In the genomic region with DNA sequence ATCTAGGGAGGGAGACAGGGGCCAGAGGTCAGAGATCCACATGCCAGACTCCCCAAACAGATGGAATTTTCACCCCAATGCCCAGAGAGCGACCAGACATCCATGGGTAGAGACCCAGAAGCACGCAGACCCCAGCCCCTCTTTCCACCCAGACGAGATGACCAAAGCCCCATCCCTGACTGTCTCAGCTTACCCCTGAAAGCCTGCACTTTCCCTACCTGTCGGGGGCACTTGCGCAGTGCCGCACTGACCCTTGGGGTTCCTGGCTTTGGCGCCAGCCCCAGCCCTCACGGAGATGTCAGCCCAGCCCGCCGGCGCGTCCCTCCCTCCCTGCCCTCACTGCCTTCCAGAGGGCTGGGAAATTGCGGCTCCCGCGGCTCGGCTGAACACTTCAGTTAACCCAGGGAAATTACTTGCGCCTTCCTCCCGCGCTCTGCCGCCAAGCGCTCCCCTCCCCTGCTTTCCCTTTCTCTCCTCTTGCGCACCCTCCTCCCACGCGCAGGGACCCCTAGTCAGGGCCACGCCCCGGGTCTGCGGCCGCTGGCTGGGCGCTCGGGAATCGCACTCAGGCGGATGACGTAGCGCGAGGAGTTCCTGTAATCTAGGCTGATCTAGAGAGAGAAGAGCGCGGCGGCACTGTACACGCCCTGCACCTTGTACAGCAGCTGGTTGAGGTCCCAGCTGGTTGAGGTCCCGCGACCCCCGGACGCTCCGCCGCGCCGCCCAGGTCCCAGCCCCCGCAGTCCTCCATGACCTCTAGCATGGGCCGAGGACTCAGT, we compare ENCODE assay signal across 8 cellular contexts. TPM values are rescaled to one million over a fixed set of nuclear protein-coding genes. Genes with fewer than 3 reads are reported as not detected.
DNase-seq lines count a peak whose midpoint lies in the region; ATAC-seq and TF ChIP-seq lines count a peak whose summit lies in the region.

No MANE protein-coding gene starts in this region.

- CTCF ChIA-PET in activated CD4-positive, alpha-beta memory T cell treated with anti-CD3 and anti-CD28 coated beads for 36 hours (lab: Charles Lee) = interaction anchor here (0.7 kb wide), 2 partner anchors 21 to 83 kb away, joined by 3 to 4 read pairs; no protein-coding TSS in a partner anchor
- CTCF ChIA-PET in activated CD4-positive, alpha-beta memory T cell treated with anti-CD3 and anti-CD28 coated beads, Interleukin-2, amount 10 ng/mL, durations not matched to agents 7 days and 5 days (lab: Charles Lee) = no interaction called here

- no peak overlapping the region for H3K27ac Mint-ChIP-seq in activated CD4-positive, alpha-beta memory T cell treated with anti-CD3 and anti-CD28 coated beads for 36 hours
- no peak overlapping the region for H3K27ac Mint-ChIP-seq in activated CD4-positive, alpha-beta memory T cell treated with anti-CD3 and anti-CD28 coated beads, Interleukin-2, amount 10 ng/mL, durations not matched to agents 7 days and 5 days

- peaks cover 8% of the 10 kb centered on the region for H3K9me3 Mint-ChIP-seq in activated CD4-positive, alpha-beta memory T cell treated with anti-CD3 and anti-CD28 coated beads for 36 hours
- peaks cover 5% of the 10 kb centered on the region for H3K9me3 Mint-ChIP-seq in activated CD4-positive, alpha-beta memory T cell treated with anti-CD3 and anti-CD28 coated beads, Interleukin-2, amount 10 ng/mL, durations not matched to agents 7 days and 5 days
- H3K9me3 Mint-ChIP-seq in activated T-cell treated with anti-CD3 and anti-CD28 coated beads, Interleukin-2, amount 50 U/mL, for 4 hours = peaks cover 6% of the 10 kb centered on the region

- H3K36me3 Mint-ChIP-seq in activated CD4-positive, alpha-beta memory T cell treated with anti-CD3 and anti-CD28 coated beads for 36 hours = no peaks in the 10 kb centered on the region
- H3K36me3 Mint-ChIP-seq in activated CD4-positive, alpha-beta memory T cell treated with anti-CD3 and anti-CD28 coated beads, Interleukin-2, amount 10 ng/mL, durations not matched to agents 7 days and 5 days (ENCODE audit: low read depth) = peaks cover 7% of the 10 kb centered on the region
- H3K36me3 Mint-ChIP-seq in activated T-cell treated with anti-CD3 and anti-CD28 coated beads, Interleukin-2, amount 50 U/mL, for 4 hours (ENCODE audit: insufficient read depth) = no peaks in the 10 kb centered on the region

- POLR2A ChIA-PET in activated CD4-positive, alpha-beta memory T cell treated with anti-CD3 and anti-CD28 coated beads for 36 hours (lab: Charles Lee) = no interaction called here
- POLR2A ChIA-PET in activated CD4-positive, alpha-beta memory T cell treated with anti-CD3 and anti-CD28 coated beads, Interleukin-2, amount 10 ng/mL, durations not matched to agents 7 days and 5 days (lab: Charles Lee) = no interaction called here

- peak; percentile 28 for ATAC-seq in activated T-cell treated with anti-CD3 and anti-CD28 coated beads, Interleukin-2, amount 50 U/mL, for 4 hours
- ATAC-seq in GM21367 (IDR thresholded peaks at IDR 0.05; ENCODE audit: unreplicated experiment) (no peak), HG02623 (IDR thresholded peaks at IDR 0.05; ENCODE audit: unreplicated experiment) (no peak)

- TF ChIP-seq EP300 in suprapubic skin (IDR thresholded peaks at IDR 0.05) = no peak

- H3K27me3 ChIP-seq in iPS-15b (ENCODE audit: control insufficient read depth, insufficient read depth, low read length) = peaks cover 11% of the 10 kb centered on the region
- H3K27me3 ChIP-seq in suprapubic skin = peaks cover 97% of the 10 kb centered on the region

- no peak overlapping the region for H3K27ac ChIP-seq in suprapubic skin

- intact Hi-C loops in activated CD4-positive, alpha-beta memory T cell treated with anti-CD3 and anti-CD28 coated beads for 36 hours (cut with micrococcal nuclease) = no loop called here

- TF ChIP-seq CTCF in suprapubic skin (IDR thresholded peaks at IDR 0.05) = no peak

- peaks cover 37% of the 10 kb centered on the region for H3K27me3 Mint-ChIP-seq in activated CD4-positive, alpha-beta memory T cell treated with anti-CD3 and anti-CD28 coated beads for 36 hours
- H3K27me3 Mint-ChIP-seq in activated CD4-positive, alpha-beta memory T cell treated with anti-CD3 and anti-CD28 coated beads, Interleukin-2, amount 10 ng/mL, durations not matched to agents 7 days and 5 days = peaks cover 55% of the 10 kb centered on the region
- H3K27me3 Mint-ChIP-seq in activated T-cell treated with anti-CD3 and anti-CD28 coated beads, Interleukin-2, amount 50 U/mL, for 4 hours (ENCODE audit: low read depth) = peaks cover 57% of the 10 kb centered on the region

- 1% methylated on average over 24 of the region's 49 CpGs for WGBS in suprapubic skin

- peaks cover 51% of the 10 kb centered on the region for H3K36me3 ChIP-seq in iPS-15b (ENCODE audit: control insufficient read depth, insufficient read depth, low read length)
- H3K36me3 ChIP-seq in suprapubic skin = no peaks in the 10 kb centered on the region

- H3K4me1 ChIP-seq in iPS-15b (ENCODE audit: control insufficient read depth, insufficient read depth, low read length) = peaks cover 13% of the 10 kb centered on the region
- H3K4me1 ChIP-seq in suprapubic skin = peaks cover 30% of the 10 kb centered on the region

- DNase-seq in activated CD4-positive, alpha-beta memory T cell treated with anti-CD3 and anti-CD28 coated beads for 36 hours = peak; percentile 38
- no peak for DNase-seq in activated CD4-positive, alpha-beta memory T cell treated with anti-CD3 and anti-CD28 coated beads, Interleukin-2, amount 10 ng/mL, durations not matched to agents 7 days and 5 days
- DNase-seq in activated T-cell treated with anti-CD3 and anti-CD28 coated beads, Interleukin-2, amount 50 U/mL, for 4 hours = no peak
- DNase-seq in suprapubic skin (ENCODE audit: low spot score in 2 of 2) (peak in 1 of 2 donors; percentile 74), erythroblast (lab: John Stamatoyannopoulos, UW) (no peak)

- peak overlapping the region; percentile 35 for H3K4me3 Mint-ChIP-seq in activated CD4-positive, alpha-beta memory T cell treated with anti-CD3 and anti-CD28 coated beads for 36 hours
- H3K4me3 Mint-ChIP-seq in activated CD4-positive, alpha-beta memory T cell treated with anti-CD3 and anti-CD28 coated beads, Interleukin-2, amount 10 ng/mL, durations not matched to agents 7 days and 5 days = no peak overlapping the region
- peak overlapping the region; percentile 38 for H3K4me3 Mint-ChIP-seq in activated T-cell treated with anti-CD3 and anti-CD28 coated beads, Interleukin-2, amount 50 U/mL, for 4 hours

- peak overlapping the region; percentile 97 for H3K9ac ChIP-seq in iPS-15b (ENCODE audit: low read depth, low read length)

- H3K4me1 Mint-ChIP-seq in activated CD4-positive, alpha-beta memory T cell treated with anti-CD3 and anti-CD28 coated beads for 36 hours (ENCODE audit: low read depth) = peaks cover 12% of the 10 kb centered on the region
- peaks cover 10% of the 10 kb centered on the region for H3K4me1 Mint-ChIP-seq in activated CD4-positive, alpha-beta memory T cell treated with anti-CD3 and anti-CD28 coated beads, Interleukin-2, amount 10 ng/mL, durations not matched to agents 7 days and 5 days
- peaks cover 7% of the 10 kb centered on the region for H3K4me1 Mint-ChIP-seq in activated T-cell treated with anti-CD3 and anti-CD28 coated beads, Interleukin-2, amount 50 U/mL, for 4 hours (ENCODE audit: low read depth)

- no peaks in the 10 kb centered on the region for H3K9me3 ChIP-seq in iPS-15b (ENCODE audit: control insufficient read depth, insufficient read depth, low read length)
- H3K9me3 ChIP-seq in suprapubic skin = no peaks in the 10 kb centered on the region

- H3K4me3 ChIP-seq in iPS-15b (ENCODE audit: low read depth, low read length) (peak overlapping the region; percentile 72), suprapubic skin (peak overlapping the region; percentile 33)

- no peak for TF ChIP-seq POLR2A in suprapubic skin (IDR thresholded peaks at IDR 0.05)
- no peak for TF ChIP-seq POLR2A in erythroblast (IDR thresholded peaks at IDR 0.05; ENCODE audit: low read length)

RNA-seq across cellular contexts. Expression of gene ALPG, which starts 12.0 kb away (rescaled TPM):
- not detected for total RNA-seq in activated CD4-positive, alpha-beta memory T cell treated with anti-CD3 and anti-CD28 coated beads for 36 hours
- total RNA-seq in activated CD4-positive, alpha-beta memory T cell treated with anti-CD3 and anti-CD28 coated beads, Interleukin-2, amount 10 ng/mL, durations not matched to agents 7 days and 5 days = not detected
- total RNA-seq in activated T-cell treated with anti-CD3 and anti-CD28 coated beads, Interleukin-2, amount 50 U/mL, for 4 hours = not detected
- total RNA-seq in suprapubic skin = not detected

RNA-seq across cellular contexts. Expression of gene ALPI, which starts 37.3 kb away (rescaled TPM):
- not detected for total RNA-seq in activated CD4-positive, alpha-beta memory T cell treated with anti-CD3 and anti-CD28 coated beads for 36 hours
- total RNA-seq in activated CD4-positive, alpha-beta memory T cell treated with anti-CD3 and anti-CD28 coated beads, Interleukin-2, amount 10 ng/mL, durations not matched to agents 7 days and 5 days = not detected
- not detected for total RNA-seq in activated T-cell treated with anti-CD3 and anti-CD28 coated beads, Interleukin-2, amount 50 U/mL, for 4 hours
- total RNA-seq in suprapubic skin = not detected

RNA-seq across cellular contexts. Expression of gene ALPP, which starts 40.1 kb away (rescaled TPM):
- not detected for total RNA-seq in activated CD4-positive, alpha-beta memory T cell treated with anti-CD3 and anti-CD28 coated beads for 36 hours
- total RNA-seq in activated CD4-positive, alpha-beta memory T cell treated with anti-CD3 and anti-CD28 coated beads, Interleukin-2, amount 10 ng/mL, durations not matched to agents 7 days and 5 days = not detected
- not detected for total RNA-seq in activated T-cell treated with anti-CD3 and anti-CD28 coated beads, Interleukin-2, amount 50 U/mL, for 4 hours
- not detected for total RNA-seq in suprapubic skin

Comparison
In these comparisons a context has a peak if more than half of its experiments do, and no peak if none do; other contexts are left out.
1. ATAC-seq: peak in activated T-cell treated with anti-CD3 and anti-CD28 coated beads, Interleukin-2, amount 50 U/mL, for 4 hours (2 of 2); none in GM21367 (single experiment) and HG02623 (single experiment).